Comparison of ENCODE assay signal across 8 cellular contexts in the genomic region with DNA sequence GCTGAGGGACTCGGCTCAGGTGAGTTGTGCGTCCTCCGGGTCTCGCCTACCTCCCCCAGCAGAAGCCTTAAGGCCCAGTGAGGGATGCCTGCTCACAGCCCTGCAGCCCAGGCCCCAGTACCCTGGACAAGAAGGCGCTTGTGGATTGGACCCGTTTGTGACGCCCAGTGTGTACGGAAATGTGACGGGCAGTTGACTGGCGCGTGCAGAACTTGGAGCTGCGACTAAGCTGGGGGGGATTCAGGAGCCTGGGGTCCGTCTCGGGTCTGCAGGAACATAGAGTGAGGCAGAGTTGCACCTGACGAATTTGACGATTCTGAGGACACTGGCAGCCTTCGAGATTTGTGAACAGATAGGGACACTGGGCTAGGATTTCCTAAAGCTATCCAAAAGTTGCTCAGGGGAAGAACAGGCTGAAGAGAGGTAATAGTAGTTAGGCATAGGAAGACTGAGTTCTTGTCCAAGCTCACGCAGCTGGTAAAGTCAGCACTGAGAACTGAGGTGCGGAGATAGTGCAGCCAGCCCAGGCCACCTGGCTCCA. TPM values are rescaled to one million over a fixed set of nuclear protein-coding genes. Genes with fewer than 3 reads are reported as not detected.
DNase-seq lines count a peak whose midpoint lies in the region; ATAC-seq and TF ChIP-seq lines count a peak whose summit lies in the region.

No MANE protein-coding gene starts in this region.

- peaks cover 47% of the 10 kb centered on the region for H3K9me3 ChIP-seq in HAP-1
- peaks cover 0 to 46% (median 26%) of the 10 kb centered on the region in 4 donors for H3K9me3 ChIP-seq in Peyer's patch
- H3K9me3 ChIP-seq in skeletal muscle tissue (ENCODE audit: control insufficient read depth in 3 of 3, low read length in 3 of 3) = peaks cover 26 to 38% (median 31%) of the 10 kb centered on the region in 3 donors

- H3K9ac ChIP-seq in skeletal muscle tissue (ENCODE audit: low read depth in 1 of 3, low read length in 3 of 3) = peak overlapping the region; percentile 77 to 88 (median 79)

- H3K27me3 ChIP-seq in HAP-1 (ENCODE audit: low read depth) (no peaks in the 10 kb centered on the region), Peyer's patch (no peaks in the 10 kb centered on the region), skeletal muscle tissue (ENCODE audit: control insufficient read depth in 3 of 3, insufficient read depth in 3 of 3, low read length in 3 of 3) (no peaks in the 10 kb centered on the region)

- TF ChIP-seq POLR2A in Peyer's patch (IDR thresholded peaks at IDR 0.05) = no peak

- H3K27ac ChIP-seq in Peyer's patch (peak overlapping the region; percentile 29 to 67 (median 44)), skeletal muscle tissue (ENCODE audit: low read depth, low read length) (no peak overlapping the region)

- H3K4me3 ChIP-seq in HAP-1 (peak overlapping the region; percentile 61), Peyer's patch (peak overlapping the region; percentile 76 to 96 (median 85)), fibroblast of the aortic adventitia (ENCODE audit: low read depth, low read length) (peak overlapping the region; percentile 99), skeletal muscle tissue (ENCODE audit: low read length in 3 of 3) (peak overlapping the region; percentile 87 to 98 (median 98))

- DNase-seq in HAP-1 (ENCODE audit: low spot score in 2 of 2) = no peak
- no peak for DNase-seq in Peyer's patch
- no peak for DNase-seq in fibroblast of the aortic adventitia (ENCODE audit: low read depth)
- no peak for DNase-seq in EL
- no peak for DNase-seq in NCI-H2196 treated with DMSO at 0.1 percent for 48 hours (lab: John Stamatoyannopoulos, UW; ENCODE audit: unreplicated experiment)

- ATAC-seq in GM18519 (IDR thresholded peaks at IDR 0.05; ENCODE audit: low FRiP score, unreplicated experiment) = no peak
- ATAC-seq in HG03139 (IDR thresholded peaks at IDR 0.05; ENCODE audit: unreplicated experiment) = no peak

- in situ Hi-C loops in HAP-1 (cut with MboI; ENCODE audit: low sequenced_read_pairs) = no loop called here

- no peak for TF ChIP-seq CTCF in Peyer's patch (IDR thresholded peaks at IDR 0.05)
- TF ChIP-seq CTCF in fibroblast of the aortic adventitia (IDR thresholded peaks at IDR 0.05; ENCODE audit: insufficient read depth, low read length) = no peak

- H3K36me3 ChIP-seq in HAP-1 (replicated peaks) = peaks cover 44% of the 10 kb centered on the region
- peaks cover 0 to 28% (median 0%) of the 10 kb centered on the region in 3 donors for H3K36me3 ChIP-seq in Peyer's patch
- peaks cover 33 to 41% (median 34%) of the 10 kb centered on the region in 3 donors for H3K36me3 ChIP-seq in skeletal muscle tissue (ENCODE audit: control insufficient read depth in 3 of 3, insufficient read depth in 3 of 3, low read length in 3 of 3)

- no peaks in the 10 kb centered on the region for H3K4me1 ChIP-seq in HAP-1
- peaks cover 0 to 13% (median 4%) of the 10 kb centered on the region in 4 donors for H3K4me1 ChIP-seq in Peyer's patch
- H3K4me1 ChIP-seq in skeletal muscle tissue (ENCODE audit: control insufficient read depth in 3 of 3, insufficient read depth in 3 of 3, low read length in 3 of 3) = peaks cover 9 to 24% (median 13%) of the 10 kb centered on the region in 3 donors

RNA-seq across cellular contexts. Expression of a gene that starts 0.5 kb away (rescaled TPM):
- total RNA-seq in Peyer's patch = 10 to 100 TPM in 3 of 4 donors, 1 to 10 TPM in 1; 9.1 to 17.9 (median 12.5) TPM
- 5.2 and 13.5 TPM in 2 replicates for total RNA-seq in fibroblast of the aortic adventitia (ENCODE audit: low replicate concordance)
- total RNA-seq in skeletal muscle tissue = 11.5 TPM

RNA-seq across cellular contexts. Expression of a gene that starts 13.6 kb away (rescaled TPM):
- not detected for total RNA-seq in Peyer's patch
- not detected in 2 replicates for total RNA-seq in fibroblast of the aortic adventitia (ENCODE audit: low replicate concordance)
- total RNA-seq in skeletal muscle tissue = not detected

RNA-seq across cellular contexts. Expression of a gene that starts 26.7 kb away (rescaled TPM):
- total RNA-seq in Peyer's patch (1 to 10 TPM in 2 of 4 donors, under 1 TPM in 2; 0.57 to 5.0 (median 1.3) TPM), fibroblast of the aortic adventitia (ENCODE audit: low replicate concordance) (2.3 and 2.5 TPM in 2 replicates), skeletal muscle tissue (7.3 TPM)

RNA-seq across cellular contexts. Expression of a gene that starts 45.1 kb away (rescaled TPM):
- 1 to 10 TPM; 2.6 to 5.0 (median 3.7) TPM for total RNA-seq in Peyer's patch
- 3.7 and 9.2 TPM in 2 replicates for total RNA-seq in fibroblast of the aortic adventitia (ENCODE audit: low replicate concordance)
- 15.1 TPM for total RNA-seq in skeletal muscle tissue

RNA-seq across cellular contexts. Expression of a gene that starts 49.3 kb away (rescaled TPM):
- total RNA-seq in Peyer's patch (10 to 100 TPM in 3 of 4 donors, 1 to 10 TPM in 1; 8.8 to 20.6 (median 16.8) TPM), fibroblast of the aortic adventitia (ENCODE audit: low replicate concordance) (6.2 and 15.0 TPM in 2 replicates), skeletal muscle tissue (12.5 TPM)
